In the genomic region with DNA sequence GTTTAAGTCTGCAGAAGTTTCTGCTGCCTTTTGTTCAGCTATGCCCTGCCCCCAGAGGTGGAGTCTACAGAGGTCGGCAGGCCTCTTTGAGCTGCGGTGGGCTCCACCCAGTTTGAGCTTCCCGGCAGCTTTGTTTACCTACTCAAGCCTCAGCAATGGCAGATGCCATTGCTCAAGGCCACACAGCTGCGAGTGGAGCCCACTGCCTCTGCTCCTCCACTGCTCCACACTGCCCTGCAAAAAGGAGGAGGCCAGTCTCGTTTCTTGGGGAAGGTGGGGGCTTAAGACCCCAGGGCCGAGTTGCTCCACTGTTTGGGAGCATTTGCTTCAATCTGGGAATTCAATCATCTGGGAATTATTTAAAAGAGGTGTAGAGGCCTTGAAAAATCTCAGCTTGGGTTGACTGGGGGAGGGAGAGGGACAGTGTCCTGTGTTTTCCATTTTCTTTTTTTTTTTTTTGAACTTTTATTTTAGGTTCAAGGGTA, we compare ENCODE assay signal across 12 cellular contexts.
A peak's percentile ranks its signal among the peaks of the same experiment; 100 is the strongest.
DNase-seq lines count a peak whose midpoint lies in the region; ATAC-seq, FAIRE-seq and TF ChIP-seq lines count a peak whose summit lies in the region.
"Had no signal": no experiment of that assay in that cellular context is flagged by ENCODE, and none has a peak within 500 bp of the region (broad histone marks: within the 10 kb centered on the region; RNA-seq: fewer than 3 reads in every experiment).

No MANE protein-coding gene starts in this region.

- no peak for ATAC-seq in activated CD8-positive, alpha-beta memory T cell treated with anti-CD3 and anti-CD28 coated beads, Interleukin-2, amount 10 ng/mL, durations not matched to agents 7 days and 5 days
- ATAC-seq in stimulated activated effector memory CD8-positive, alpha-beta T cell treated with anti-CD3 and anti-CD28 coated beads, Interleukin-12 subunit alpha, Interleukin-12 subunit beta, amount 100 ng/mL, for 72 hours, result no peak
- ATAC-seq in GM18519 (IDR thresholded peaks at IDR 0.05; ENCODE audit: low FRiP score, unreplicated experiment), result no peak
- ATAC-seq: natural killer cell had no signal

- no peak for TF ChIP-seq POLR2A in H54 (IDR thresholded peaks at IDR 0.05; ENCODE audit: low read depth, low read length)

- TF ChIP-seq CTCF in fibroblast of villous mesenchyme (IDR thresholded peaks at IDR 0.05; ENCODE audit: insufficient read depth, low read depth, low read length), result no peak

- H3K27ac Mint-ChIP-seq in activated CD8-positive, alpha-beta memory T cell treated with anti-CD3 and anti-CD28 coated beads, Interleukin-2, amount 10 ng/mL, durations not matched to agents 7 days and 5 days, result peak overlapping the region; percentile 19
- H3K27ac Mint-ChIP-seq in stimulated activated effector memory CD8-positive, alpha-beta T cell treated with anti-CD3 and anti-CD28 coated beads, Interleukin-12 subunit alpha, Interleukin-12 subunit beta, amount 100 ng/mL, for 72 hours, result peak overlapping the region; percentile 4
- H3K27ac Mint-ChIP-seq: natural killer cell had no signal

- H3K27me3 Mint-ChIP-seq in activated CD8-positive, alpha-beta memory T cell treated with anti-CD3 and anti-CD28 coated beads, Interleukin-2, amount 10 ng/mL, durations not matched to agents 7 days and 5 days, result peaks cover 27% of the 10 kb centered on the region

- no peak overlapping the region for H3K4me3 ChIP-seq in fibroblast of villous mesenchyme (ENCODE audit: low read depth, low read length)

- no peaks in the 10 kb centered on the region for H3K9me3 Mint-ChIP-seq in activated CD8-positive, alpha-beta memory T cell treated with anti-CD3 and anti-CD28 coated beads, Interleukin-2, amount 10 ng/mL, durations not matched to agents 7 days and 5 days (ENCODE audit: low read depth)
- no peaks in the 10 kb centered on the region for H3K9me3 Mint-ChIP-seq in stimulated activated effector memory CD8-positive, alpha-beta T cell treated with anti-CD3 and anti-CD28 coated beads, Interleukin-12 subunit alpha, Interleukin-12 subunit beta, amount 100 ng/mL, for 72 hours

- no peaks in the 10 kb centered on the region for H3K36me3 Mint-ChIP-seq in activated CD8-positive, alpha-beta memory T cell treated with anti-CD3 and anti-CD28 coated beads, Interleukin-2, amount 10 ng/mL, durations not matched to agents 7 days and 5 days
- H3K36me3 Mint-ChIP-seq in stimulated activated effector memory CD8-positive, alpha-beta T cell treated with anti-CD3 and anti-CD28 coated beads, Interleukin-12 subunit alpha, Interleukin-12 subunit beta, amount 100 ng/mL, for 72 hours, result no peaks in the 10 kb centered on the region
- H3K36me3 Mint-ChIP-seq: natural killer cell had no signal

- no peak overlapping the region for H3K4me3 Mint-ChIP-seq in activated CD8-positive, alpha-beta memory T cell treated with anti-CD3 and anti-CD28 coated beads, Interleukin-2, amount 10 ng/mL, durations not matched to agents 7 days and 5 days
- no peak overlapping the region for H3K4me3 Mint-ChIP-seq in stimulated activated effector memory CD8-positive, alpha-beta T cell treated with anti-CD3 and anti-CD28 coated beads, Interleukin-12 subunit alpha, Interleukin-12 subunit beta, amount 100 ng/mL, for 72 hours
- H3K4me3 Mint-ChIP-seq: natural killer cell had no signal

- peaks cover 27% of the 10 kb centered on the region for H3K4me1 Mint-ChIP-seq in activated CD8-positive, alpha-beta memory T cell treated with anti-CD3 and anti-CD28 coated beads, Interleukin-2, amount 10 ng/mL, durations not matched to agents 7 days and 5 days
- peaks cover 32% of the 10 kb centered on the region for H3K4me1 Mint-ChIP-seq in stimulated activated effector memory CD8-positive, alpha-beta T cell treated with anti-CD3 and anti-CD28 coated beads, Interleukin-12 subunit alpha, Interleukin-12 subunit beta, amount 100 ng/mL, for 72 hours

- peak; percentile 35 for DNase-seq in activated T-cell treated with anti-CD3 and anti-CD28 coated beads for 1 hour (ENCODE audit: low read depth)
- no peak for DNase-seq in activated T-cell treated with anti-CD3 and anti-CD28 coated beads for 4 hours
- peak; percentile 54 for DNase-seq in activated CD8-positive, alpha-beta memory T cell treated with anti-CD3 and anti-CD28 coated beads, Interleukin-2, amount 10 ng/mL, durations not matched to agents 7 days and 5 days
- peak; percentile 71 for DNase-seq in fibroblast of villous mesenchyme (ENCODE audit: low read depth)
- no peak for DNase-seq in stimulated activated effector memory CD8-positive, alpha-beta T cell treated with anti-CD3 and anti-CD28 coated beads, Interleukin-12 subunit alpha, Interleukin-12 subunit beta, amount 100 ng/mL, for 72 hours (ENCODE audit: low spot score in 2 of 2)
- DNase-seq in H54 (ENCODE audit: insufficient read length, low spot score), result no peak
- no peak for DNase-seq in T1000 (lab: John Stamatoyannopoulos, UW)
- DNase-seq: caudate nucleus, KBM-7, natural killer cell, NCI-H524 treated with DMSO at 0.1 percent for 48 hours had no signal

- FAIRE-seq in H54 (lab: Jason Lieb, UNC), result no peak

- CTCF ChIA-PET in activated CD8-positive, alpha-beta memory T cell treated with anti-CD3 and anti-CD28 coated beads, Interleukin-2, amount 10 ng/mL, durations not matched to agents 7 days and 5 days (lab: Charles Lee), result interaction anchor here (1.9 kb wide), 1 partner anchor 283 kb away, joined by 7 read pairs; no protein-coding TSS in a partner anchor

Comparison
In these comparisons a context has a peak if more than half of its experiments do, and no peak if none do; other contexts are left out.
1. DNase-seq: peak in activated T-cell treated with anti-CD3 and anti-CD28 coated beads for 1 hour (single experiment), activated CD8-positive, alpha-beta memory T cell treated with anti-CD3 and anti-CD28 coated beads, Interleukin-2, amount 10 ng/mL, durations not matched to agents 7 days and 5 days (single experiment) and fibroblast of villous mesenchyme (single experiment); none in activated T-cell treated with anti-CD3 and anti-CD28 coated beads for 4 hours (single experiment), stimulated activated effector memory CD8-positive, alpha-beta T cell treated with anti-CD3 and anti-CD28 coated beads, Interleukin-12 subunit alpha, Interleukin-12 subunit beta, amount 100 ng/mL, for 72 hours (0 of 2), H54 (single experiment) and T1000 (single experiment).